25 cellular contexts compared by ENCODE assay signal in genomic region chr16:60605176-60605575, GRCh38.
"Had no signal": no experiment of that assay in that cellular context is flagged by ENCODE, and none has a peak within 500 bp of the region (broad histone marks: within the 10 kb centered on the region; RNA-seq: fewer than 3 reads in every experiment).

No MANE protein-coding gene starts in this region.

- ATAC-seq: activated T-helper 17 cell treated with anti-CD3 and anti-CD28 coated beads, Interleukin-2, amount 50 U/mL, for 72 hours; SK-N-SH treated with all-trans-retinoic acid at 6 μM for 48 hours had no signal

- H3K27ac Mint-ChIP-seq: activated CD4-positive, alpha-beta memory T cell treated with anti-CD3 and anti-CD28 coated beads, Interleukin-2, amount 10 ng/mL, durations not matched to agents 7 days and 5 days; activated naive CD4-positive, alpha-beta T cell treated with anti-CD3 and anti-CD28 coated beads, Interleukin-2, amount 10 ng/mL, durations not matched to agents 7 days and 5 days; activated naive CD8-positive, alpha-beta T cell treated with anti-CD3 and anti-CD28 coated beads for 36 hours; activated T-helper 17 cell treated with anti-CD3 and anti-CD28 coated beads, Interleukin-2, amount 50 U/mL, for 72 hours; T-helper 1 cell treated with Interleukin-12 subunit alpha and Interleukin-12 subunit beta and Interleukin-4 antibody, amounts not matched to agents 30 μg/mL and 1 μg/mL, for 36 hours had no signal

- H3K27me3 ChIP-seq: brain microvascular endothelial cell, Peyer's patch, SJSA1 had no signal

- H3K4me3 Mint-ChIP-seq: activated CD4-positive, alpha-beta memory T cell treated with anti-CD3 and anti-CD28 coated beads, Interleukin-2, amount 10 ng/mL, durations not matched to agents 7 days and 5 days; activated naive CD4-positive, alpha-beta T cell treated with anti-CD3 and anti-CD28 coated beads, Interleukin-2, amount 10 ng/mL, durations not matched to agents 7 days and 5 days; activated naive CD8-positive, alpha-beta T cell treated with anti-CD3 and anti-CD28 coated beads for 36 hours; activated T-helper 17 cell treated with anti-CD3 and anti-CD28 coated beads, Interleukin-2, amount 50 U/mL, for 72 hours; T-helper 1 cell treated with Interleukin-12 subunit alpha and Interleukin-12 subunit beta and Interleukin-4 antibody, amounts not matched to agents 30 μg/mL and 1 μg/mL, for 36 hours had no signal

- H3K27me3 Mint-ChIP-seq: activated CD4-positive, alpha-beta memory T cell treated with anti-CD3 and anti-CD28 coated beads, Interleukin-2, amount 10 ng/mL, durations not matched to agents 7 days and 5 days; activated naive CD4-positive, alpha-beta T cell treated with anti-CD3 and anti-CD28 coated beads, Interleukin-2, amount 10 ng/mL, durations not matched to agents 7 days and 5 days; activated naive CD8-positive, alpha-beta T cell treated with anti-CD3 and anti-CD28 coated beads for 36 hours; activated T-helper 17 cell treated with anti-CD3 and anti-CD28 coated beads, Interleukin-2, amount 50 U/mL, for 72 hours had no signal

- H3K36me3 Mint-ChIP-seq: activated naive CD4-positive, alpha-beta T cell treated with anti-CD3 and anti-CD28 coated beads, Interleukin-2, amount 10 ng/mL, durations not matched to agents 7 days and 5 days; activated naive CD8-positive, alpha-beta T cell treated with anti-CD3 and anti-CD28 coated beads for 36 hours had no signal

- H3K4me1 ChIP-seq: Peyer's patch, SJSA1 had no signal

- H3K4me1 Mint-ChIP-seq: activated CD4-positive, alpha-beta memory T cell treated with anti-CD3 and anti-CD28 coated beads, Interleukin-2, amount 10 ng/mL, durations not matched to agents 7 days and 5 days; activated naive CD4-positive, alpha-beta T cell treated with anti-CD3 and anti-CD28 coated beads, Interleukin-2, amount 10 ng/mL, durations not matched to agents 7 days and 5 days; activated naive CD8-positive, alpha-beta T cell treated with anti-CD3 and anti-CD28 coated beads for 36 hours; activated T-helper 17 cell treated with anti-CD3 and anti-CD28 coated beads, Interleukin-2, amount 50 U/mL, for 72 hours had no signal

- H3K36me3 ChIP-seq: brain microvascular endothelial cell, Peyer's patch, SJSA1 had no signal

- H3K4me3 ChIP-seq: Peyer's patch, SJSA1 had no signal

- H3K27ac ChIP-seq: brain microvascular endothelial cell, Peyer's patch, RWPE1, SJSA1 had no signal

- DNase-seq: activated CD4-positive, alpha-beta memory T cell treated with anti-CD3 and anti-CD28 coated beads, Interleukin-2, amount 10 ng/mL, durations not matched to agents 7 days and 5 days; activated CD4-positive, alpha-beta T cell treated with anti-CD3 and anti-CD28 coated beads, Interleukin-2, amount 50 U/mL, for 1 hour; activated CD4-positive, CD25-positive, alpha-beta regulatory T cell; activated gamma-delta T cell treated with Interleukin-2 at 50 U/mL for 16 hours; activated naive CD4-positive, alpha-beta T cell treated with anti-CD3 and anti-CD28 coated beads, Interleukin-2, amount 10 ng/mL, durations not matched to agents 7 days and 5 days; activated naive CD8-positive, alpha-beta T cell treated with anti-CD3 and anti-CD28 coated beads for 36 hours; activated T-cell treated with anti-CD3 and anti-CD28 coated beads for 4 hours; activated T-cell treated with anti-CD3 and anti-CD28 coated beads, Interleukin-2, amount 50 U/mL, for 48 hours; brain microvascular endothelial cell; KG1; NCI-H1092; NCI-H1417; NCI-H1694; NCI-H2029 treated with DMSO at 0.1 percent for 48 hours; NCI-H345; NCI-H510A; NCI-H526 treated with DMSO at 0.1 percent for 48 hours; Peyer's patch; SHP77; SW 1271 had no signal

- H3K9me3 ChIP-seq: Peyer's patch, SJSA1 had no signal
